22 cellular contexts compared by ENCODE assay signal in genomic region chr19:17655751-17656480, GRCh38. TPM values are rescaled to one million over a fixed set of nuclear protein-coding genes. Genes with fewer than 3 reads are reported as not detected.
DNase-seq lines count a peak whose midpoint lies in the region; ATAC-seq and TF ChIP-seq lines count a peak whose summit lies in the region.
"Had no signal": no experiment of that assay in that cellular context is flagged by ENCODE, and none has a peak within 500 bp of the region (broad histone marks: within the 10 kb centered on the region; RNA-seq: fewer than 3 reads in every experiment).

No MANE protein-coding gene starts in this region.

- no peak for TF ChIP-seq CTCF in left ventricle myocardium inferior (IDR thresholded peaks at IDR 0.05; ENCODE audit: borderline replicate concordance)
- TF ChIP-seq CTCF in endothelial cell (IDR thresholded peaks at IDR 0.05; ENCODE audit: unreplicated experiment), result no peak
- TF ChIP-seq CTCF in osteoblast (IDR thresholded peaks at IDR 0.05; ENCODE audit: extremely low read depth, low read depth, low read length), result no peak
- TF ChIP-seq CTCF in MM.1S (IDR thresholded peaks at IDR 0.05; ENCODE audit: low read length), result no peak

- H3K4me3 Mint-ChIP-seq in T-helper 17 cell (peak overlapping the region; percentile 33), endothelial cell (ENCODE audit: unreplicated experiment) (peak overlapping the region; percentile 47)
- no peak overlapping the region for H3K4me3 Mint-ChIP-seq in activated T-cell treated with anti-CD3 and anti-CD28 coated beads, Interleukin-2, amount 50 U/mL, for 24 hours
- H3K4me3 Mint-ChIP-seq: CD4-positive, alpha-beta T cell had no signal

- intact Hi-C loops in Right ventricle myocardium superior (cut with DNase I) (no loop called here), left ventricle myocardium inferior (cut with micrococcal nuclease) (no loop called here)

- H3K4me3 ChIP-seq in left ventricle myocardium inferior, result no peak overlapping the region
- no peak overlapping the region for H3K4me3 ChIP-seq in osteoblast (ENCODE audit: insufficient read depth, low read length)
- H3K4me3 ChIP-seq in MM.1S (ENCODE audit: low read length), result no peak overlapping the region
- H3K4me3 ChIP-seq: BLaER1, PC-9, SK-N-MC had no signal

- in situ Hi-C loops in G401 (cut with HindIII; ENCODE audit: low sequenced_read_pairs), result no loop called here

- H3K4me2 ChIP-seq in osteoblast (ENCODE audit: insufficient read depth, low read length) (no peak overlapping the region), MM.1S (ENCODE audit: low read depth, low read length) (no peak overlapping the region)
- H3K4me2 ChIP-seq: BLaER1, PC-9 had no signal

- H3K9me3 Mint-ChIP-seq in endothelial cell (ENCODE audit: unreplicated experiment), result no peaks in the 10 kb centered on the region
- no peaks in the 10 kb centered on the region for H3K9me3 Mint-ChIP-seq in activated T-cell treated with anti-CD3 and anti-CD28 coated beads, Interleukin-2, amount 50 U/mL, for 24 hours
- H3K9me3 Mint-ChIP-seq: CD4-positive, alpha-beta T cell had no signal

- ATAC-seq in Right ventricle myocardium superior (ENCODE audit: poor library complexity) (no peak), T-helper 17 cell (no peak)

- no peaks in the 10 kb centered on the region for H3K36me3 ChIP-seq in left ventricle myocardium inferior
- H3K36me3 ChIP-seq in osteoblast (ENCODE audit: insufficient read depth, low read length), result no peaks in the 10 kb centered on the region
- no peaks in the 10 kb centered on the region for H3K36me3 ChIP-seq in MM.1S (replicated peaks; ENCODE audit: insufficient read depth, low read length)
- H3K36me3 ChIP-seq: BLaER1 had no signal

- DNase-seq in Right ventricle myocardium superior, result peak; percentile 25
- DNase-seq in left ventricle myocardium inferior, result no peak
- no peak for DNase-seq in T-helper 17 cell
- no peak for DNase-seq in endothelial cell (ENCODE audit: low spot score)
- peak; percentile 58 for DNase-seq in osteoblast (ENCODE audit: insufficient read length, low spot score, missing footprints)
- no peak for DNase-seq in G401 (ENCODE audit: low spot score)
- no peak for DNase-seq in MM.1S
- DNase-seq in activated T-cell treated with anti-CD3 and anti-CD28 coated beads, Interleukin-2, amount 50 U/mL, for 24 hours, result no peak
- DNase-seq: CD4-positive, alpha-beta T cell; COR-L47; DMS53; GOT3; NCI-H146; NCI-H1930; NCI-H2107; NCI-H446; NK-92 treated with Interleukin-12 subunit alpha and Interleukin-12 subunit beta, amount 100 ng/mL, for 24 hours; SIG-M5 had no signal

- H3K27me3 Mint-ChIP-seq in T-helper 17 cell (peaks cover 32% of the 10 kb centered on the region), endothelial cell (ENCODE audit: unreplicated experiment) (peaks cover 8% of the 10 kb centered on the region)
- peaks cover 16% of the 10 kb centered on the region for H3K27me3 Mint-ChIP-seq in activated T-cell treated with anti-CD3 and anti-CD28 coated beads, Interleukin-2, amount 50 U/mL, for 24 hours

- no peaks in the 10 kb centered on the region for H3K4me1 ChIP-seq in left ventricle myocardium inferior
- no peaks in the 10 kb centered on the region for H3K4me1 ChIP-seq in osteoblast (ENCODE audit: insufficient read depth, low read length)
- no peaks in the 10 kb centered on the region for H3K4me1 ChIP-seq in MM.1S (ENCODE audit: low read length)
- H3K4me1 ChIP-seq: BLaER1 had no signal

- H3F3A ChIP-seq in MM.1S (ENCODE audit: insufficient read depth, low read length), result no peaks in the 10 kb centered on the region

- H2AFZ ChIP-seq in osteoblast (ENCODE audit: low read length) (no peak overlapping the region), MM.1S (ENCODE audit: low read length) (no peak overlapping the region)
- H2AFZ ChIP-seq: PC-9 had no signal

- H3K79me2 ChIP-seq in osteoblast (ENCODE audit: insufficient read depth, low read length) (no peaks in the 10 kb centered on the region), MM.1S (ENCODE audit: low read length) (no peaks in the 10 kb centered on the region)

- H3K9ac ChIP-seq in MM.1S (ENCODE audit: low read length), result no peak overlapping the region
- H3K9ac ChIP-seq: BLaER1 had no signal

- H3K36me3 Mint-ChIP-seq in T-helper 17 cell (ENCODE audit: low read depth), result peaks cover 3% of the 10 kb centered on the region
- peaks cover 9% of the 10 kb centered on the region for H3K36me3 Mint-ChIP-seq in endothelial cell (ENCODE audit: low read depth, unreplicated experiment)
- H3K36me3 Mint-ChIP-seq in activated T-cell treated with anti-CD3 and anti-CD28 coated beads, Interleukin-2, amount 50 U/mL, for 24 hours (ENCODE audit: low read depth), result no peaks in the 10 kb centered on the region

- H3K4me1 Mint-ChIP-seq in T-helper 17 cell, result peaks cover 7% of the 10 kb centered on the region
- H3K4me1 Mint-ChIP-seq in endothelial cell (ENCODE audit: unreplicated experiment), result no peaks in the 10 kb centered on the region
- H3K4me1 Mint-ChIP-seq in activated T-cell treated with anti-CD3 and anti-CD28 coated beads, Interleukin-2, amount 50 U/mL, for 24 hours (ENCODE audit: low read depth), result no peaks in the 10 kb centered on the region

- H3K27ac ChIP-seq in left ventricle myocardium inferior (replicated peaks) (no peak overlapping the region), osteoblast (ENCODE audit: low read depth, low read length) (no peak overlapping the region), MM.1S (ENCODE audit: low read length) (no peak overlapping the region)
- H3K27ac ChIP-seq: BLaER1, PC-9, SK-N-MC had no signal

- H4K20me1 ChIP-seq in osteoblast (ENCODE audit: insufficient read depth, low read length), result no peaks in the 10 kb centered on the region
- H4K20me1 ChIP-seq in MM.1S (ENCODE audit: insufficient read depth, low read length), result no peaks in the 10 kb centered on the region
- H4K20me1 ChIP-seq: BLaER1 had no signal

- H3K27ac Mint-ChIP-seq in T-helper 17 cell (no peak overlapping the region), endothelial cell (ENCODE audit: unreplicated experiment) (no peak overlapping the region)
- H3K27ac Mint-ChIP-seq in activated T-cell treated with anti-CD3 and anti-CD28 coated beads, Interleukin-2, amount 50 U/mL, for 24 hours, result no peak overlapping the region
- H3K27ac Mint-ChIP-seq: CD4-positive, alpha-beta T cell had no signal

- H3K27me3 ChIP-seq in left ventricle myocardium inferior (ENCODE audit: low read depth) (peaks cover 3% of the 10 kb centered on the region), osteoblast (ENCODE audit: insufficient read depth, low read length) (no peaks in the 10 kb centered on the region), MM.1S (replicated peaks; ENCODE audit: insufficient read depth, low read length) (peaks cover 83% of the 10 kb centered on the region)
- H3K27me3 ChIP-seq: BLaER1 had no signal

- peaks cover 13% of the 10 kb centered on the region for H3K9me3 ChIP-seq in left ventricle myocardium inferior (replicated peaks)
- H3K9me3 ChIP-seq in T-helper 17 cell (ENCODE audit: control insufficient read depth, low read length, poor library complexity, severe bottlenecking), result no peaks in the 10 kb centered on the region
- H3K9me3 ChIP-seq in osteoblast (ENCODE audit: low read depth, low read length), result no peaks in the 10 kb centered on the region
- no peaks in the 10 kb centered on the region for H3K9me3 ChIP-seq in MM.1S (replicated peaks; ENCODE audit: insufficient read depth, low read length)
- H3K9me3 ChIP-seq: BLaER1 had no signal

- no peaks in the 10 kb centered on the region for H3K9me2 ChIP-seq in MM.1S (replicated peaks; ENCODE audit: insufficient read depth, low read length)

RNA-seq across cellular contexts. Expression of gene UNC13A, which starts 32.2 kb away (rescaled TPM):
- total RNA-seq in Right ventricle myocardium superior (0.05 TPM), left ventricle myocardium inferior (0.05 TPM), T-helper 17 cell (not detected), endothelial cell (ENCODE audit: unreplicated experiment) (1.2 TPM), osteoblast (under 0.01 TPM in 2 replicates)
- total RNA-seq in G401 (2014; rRNA removed; shearing (Covaris generic)), result 7.0 and 11.4 TPM in 2 replicates
- total RNA-seq: LHCN-M2 had no signal

Comparison
In these comparisons a context has a peak if more than half of its experiments do, and no peak if none do; other contexts are left out.
1. DNase-seq: peak in Right ventricle myocardium superior (single experiment) and osteoblast (single experiment); none in left ventricle myocardium inferior (single experiment), T-helper 17 cell (0 of 3), endothelial cell (single experiment), G401 (single experiment), MM.1S (single experiment) and activated T-cell treated with anti-CD3 and anti-CD28 coated beads, Interleukin-2, amount 50 U/mL, for 24 hours (single experiment).